Comparison of ENCODE assay signal across 17 cellular contexts in the genomic region with DNA sequence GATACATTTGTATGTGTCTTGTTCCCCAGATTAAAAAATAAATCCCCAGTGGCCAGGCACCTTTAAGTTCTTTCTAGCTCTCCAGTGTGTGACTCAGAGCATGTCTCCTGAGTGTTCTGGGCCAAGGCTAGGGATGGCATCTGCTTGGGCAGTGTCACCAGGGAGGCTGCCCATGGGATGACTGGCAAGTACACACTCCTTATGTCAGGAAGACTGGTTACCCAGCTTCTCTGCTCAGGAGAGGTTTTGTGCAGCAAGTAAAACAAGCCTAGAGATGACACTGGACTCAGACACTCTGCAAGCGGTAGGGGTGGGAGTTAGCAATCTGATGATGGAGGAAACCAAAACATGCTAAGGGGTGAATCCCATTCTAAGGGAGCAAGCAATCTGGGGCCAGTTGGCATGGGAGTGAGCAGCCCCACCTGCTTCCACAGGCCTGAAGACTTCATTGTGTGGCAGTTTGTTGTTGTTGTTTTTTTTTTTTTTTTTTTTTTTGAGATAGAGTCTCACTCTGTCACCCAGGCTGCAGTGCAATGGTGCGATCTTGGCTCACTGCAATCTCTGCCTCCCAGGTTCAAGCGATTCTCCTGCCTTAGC.
DNase-seq lines count a peak whose midpoint lies in the region; ATAC-seq and TF ChIP-seq lines count a peak whose summit lies in the region.
"Had no signal": no experiment of that assay in that cellular context is flagged by ENCODE, and none has a peak within 500 bp of the region (broad histone marks: within the 10 kb centered on the region; RNA-seq: fewer than 3 reads in every experiment).

No MANE protein-coding gene starts in this region.

- H3K27ac ChIP-seq in foreskin keratinocyte = no peak overlapping the region
- no peak overlapping the region for H3K27ac ChIP-seq in aorta (ENCODE audit: low read depth in 1 of 2, low read length in 2 of 2)
- H3K27ac ChIP-seq: BLaER1 had no signal

- intact Hi-C loops in aorta (cut with DNase I) = no loop called here
- intact Hi-C loops in activated CD4-positive, alpha-beta T cell treated with anti-CD3 and anti-CD28 coated beads, Interleukin-2, amount 10 ng/mL, durations not matched to agents 24 days and 14 days (cut with micrococcal nuclease) = no loop called here

- ATAC-seq in stimulated activated naive CD8-positive, alpha-beta T cell treated with anti-CD3 and anti-CD28 coated beads, Interleukin-15, amount 100 ng/mL, for 72 hours = peak; percentile 18
- no peak for ATAC-seq in stimulated activated naive CD8-positive, alpha-beta T cell treated with anti-CD3 and anti-CD28 coated beads, Interleukin-15, Interleukin-2, amounts not matched to agents 100 U/mL and 50 U/mL, for 24 hours
- ATAC-seq in foreskin keratinocyte = peak; percentile 27
- ATAC-seq in aorta (ENCODE audit: low FRiP score) = no peak
- ATAC-seq: GM23338, HepG2 had no signal

- H3K36me3 ChIP-seq in aorta (ENCODE audit: control insufficient read depth in 1 of 2, insufficient read depth in 2 of 2, low read length in 1 of 2) = no peaks in the 10 kb centered on the region
- H3K36me3 ChIP-seq: BLaER1 had no signal

- no peaks in the 10 kb centered on the region for H3K27me3 Mint-ChIP-seq in stimulated activated naive CD8-positive, alpha-beta T cell treated with anti-CD3 and anti-CD28 coated beads, Interleukin-15, amount 100 ng/mL, for 72 hours
- peaks cover 2% of the 10 kb centered on the region for H3K27me3 Mint-ChIP-seq in activated CD4-positive, alpha-beta T cell treated with anti-CD3 and anti-CD28 coated beads, Interleukin-2, amount 10 ng/mL, durations not matched to agents 24 days and 14 days

- no peak for DNase-seq in stimulated activated naive CD8-positive, alpha-beta T cell treated with anti-CD3 and anti-CD28 coated beads, Interleukin-15, amount 100 ng/mL, for 72 hours
- no peak for DNase-seq in stimulated activated naive CD8-positive, alpha-beta T cell treated with anti-CD3 and anti-CD28 coated beads, Interleukin-15, Interleukin-2, amounts not matched to agents 100 U/mL and 50 U/mL, for 24 hours
- DNase-seq in cerebellar cortex (ENCODE audit: low spot score) (peak; percentile 80), foreskin keratinocyte (no peak), aorta (no peak), NOMO-1 treated with dmso at 0.1 percent for 144 hours (lab: John Stamatoyannopoulos, UW; ENCODE audit: unreplicated experiment) (no peak)
- no peak for DNase-seq in activated CD4-positive, alpha-beta T cell treated with anti-CD3 and anti-CD28 coated beads, Interleukin-2, amount 10 ng/mL, durations not matched to agents 24 days and 14 days
- DNase-seq: 8988T; CD4-positive, alpha-beta memory T cell; DMS153; DMS79; GF-D8; H9 had no signal

- H3K9me3 Mint-ChIP-seq in stimulated activated naive CD8-positive, alpha-beta T cell treated with anti-CD3 and anti-CD28 coated beads, Interleukin-15, amount 100 ng/mL, for 72 hours = no peaks in the 10 kb centered on the region
- no peaks in the 10 kb centered on the region for H3K9me3 Mint-ChIP-seq in activated CD4-positive, alpha-beta T cell treated with anti-CD3 and anti-CD28 coated beads, Interleukin-2, amount 10 ng/mL, durations not matched to agents 24 days and 14 days
- H3K9me3 Mint-ChIP-seq: CD4-positive, alpha-beta memory T cell; GM23338; H9 had no signal

- H3K4me1 Mint-ChIP-seq in stimulated activated naive CD8-positive, alpha-beta T cell treated with anti-CD3 and anti-CD28 coated beads, Interleukin-15, amount 100 ng/mL, for 72 hours = no peaks in the 10 kb centered on the region
- no peaks in the 10 kb centered on the region for H3K4me1 Mint-ChIP-seq in activated CD4-positive, alpha-beta T cell treated with anti-CD3 and anti-CD28 coated beads, Interleukin-2, amount 10 ng/mL, durations not matched to agents 24 days and 14 days
- H3K4me1 Mint-ChIP-seq: CD4-positive, alpha-beta memory T cell had no signal

- H3K27me3 ChIP-seq in foreskin keratinocyte (no peaks in the 10 kb centered on the region), aorta (ENCODE audit: control insufficient read depth in 1 of 2, insufficient read depth in 2 of 2, low read length in 1 of 2) (no peaks in the 10 kb centered on the region)
- H3K27me3 ChIP-seq: BLaER1 had no signal

- no peaks in the 10 kb centered on the region for H3K4me1 ChIP-seq in foreskin keratinocyte
- peaks cover 0 to 2% of the 10 kb centered on the region in 2 donors for H3K4me1 ChIP-seq in aorta (ENCODE audit: control insufficient read depth in 1 of 2, insufficient read depth in 2 of 2, low read length in 2 of 2)

- no peaks in the 10 kb centered on the region for H3K9me3 ChIP-seq in aorta (ENCODE audit: control insufficient read depth, low read length)
- H3K9me3 ChIP-seq: BLaER1 had no signal

- no peak for TF ChIP-seq CTCF in foreskin keratinocyte (conservative IDR thresholded peaks at IDR 0.05)

- H3K4me3 Mint-ChIP-seq in stimulated activated naive CD8-positive, alpha-beta T cell treated with anti-CD3 and anti-CD28 coated beads, Interleukin-15, amount 100 ng/mL, for 72 hours = no peak overlapping the region
- H3K4me3 Mint-ChIP-seq in activated CD4-positive, alpha-beta T cell treated with anti-CD3 and anti-CD28 coated beads, Interleukin-2, amount 10 ng/mL, durations not matched to agents 24 days and 14 days = no peak overlapping the region
- H3K4me3 Mint-ChIP-seq: CD14-positive monocyte; CD4-positive, alpha-beta memory T cell; GM23338; H9 had no signal

- WGBS in aorta, 2 donors = 96% methylated on average over 3 of the region's 3 CpGs

- H3K4me3 ChIP-seq in aorta (ENCODE audit: low read length in 2 of 2) = no peak overlapping the region
- H3K4me3 ChIP-seq: BLaER1, GM23338 had no signal

- H3K27ac Mint-ChIP-seq in stimulated activated naive CD8-positive, alpha-beta T cell treated with anti-CD3 and anti-CD28 coated beads, Interleukin-15, amount 100 ng/mL, for 72 hours = no peak overlapping the region
- no peak overlapping the region for H3K27ac Mint-ChIP-seq in activated CD4-positive, alpha-beta T cell treated with anti-CD3 and anti-CD28 coated beads, Interleukin-2, amount 10 ng/mL, durations not matched to agents 24 days and 14 days
- H3K27ac Mint-ChIP-seq: CD14-positive monocyte; CD4-positive, alpha-beta memory T cell; GM23338 had no signal

- no peaks in the 10 kb centered on the region for H3K36me3 Mint-ChIP-seq in activated CD4-positive, alpha-beta T cell treated with anti-CD3 and anti-CD28 coated beads, Interleukin-2, amount 10 ng/mL, durations not matched to agents 24 days and 14 days (ENCODE audit: low read depth)
- H3K36me3 Mint-ChIP-seq: CD14-positive monocyte; CD4-positive, alpha-beta memory T cell had no signal

Comparison
In these comparisons a context has a peak if more than half of its experiments do, and no peak if none do; other contexts are left out.
1. ATAC-seq: peak in stimulated activated naive CD8-positive, alpha-beta T cell treated with anti-CD3 and anti-CD28 coated beads, Interleukin-15, amount 100 ng/mL, for 72 hours (single experiment) and foreskin keratinocyte (single experiment); none in stimulated activated naive CD8-positive, alpha-beta T cell treated with anti-CD3 and anti-CD28 coated beads, Interleukin-15, Interleukin-2, amounts not matched to agents 100 U/mL and 50 U/mL, for 24 hours (single experiment) and aorta (single experiment).